In genomic region chr20:8144282-8145245, GRCh38 we compare ENCODE assay signal across 11 cellular contexts. TPM values are rescaled to one million over a fixed set of nuclear protein-coding genes. Genes with fewer than 3 reads are reported as not detected.
DNase-seq lines count a peak whose midpoint lies in the region; ATAC-seq, FAIRE-seq and TF ChIP-seq lines count a peak whose summit lies in the region.
"Had no signal": no experiment of that assay in that cellular context is flagged by ENCODE, and none has a peak within 500 bp of the region (broad histone marks: within the 10 kb centered on the region; RNA-seq: fewer than 3 reads in every experiment).

No MANE protein-coding gene starts in this region.

- TF ChIP-seq CTCF in right lobe of liver (IDR thresholded peaks at IDR 0.05): no peak

- no peak for FAIRE-seq in H54 (lab: Jason Lieb, UNC)

- TF ChIP-seq POLR2A in right lobe of liver (IDR thresholded peaks at IDR 0.05) (no peak), H54 (IDR thresholded peaks at IDR 0.05; ENCODE audit: low read depth, low read length) (no peak)

- H3K27ac ChIP-seq in right lobe of liver: peak overlapping the region; percentile 11 to 56 (median 19)
- H3K27ac ChIP-seq: RWPE1 had no signal

- 25% methylated on average over 13 of the region's 13 CpGs for WGBS in right lobe of liver (ENCODE audit: insufficient coverage, low coverage, low lambda C conversion rate, missing lambda C conversion rate)

- ATAC-seq in right lobe of liver (peak; percentile 87 to 96 (median 90)), HG03280 (IDR thresholded peaks at IDR 0.05; ENCODE audit: unreplicated experiment) (no peak)

- no peaks in the 10 kb centered on the region for H3K27me3 ChIP-seq in right lobe of liver

- in situ Hi-C loops in KBM-7 (cut with MboI; ENCODE audit: low pct_unique_long_range_greater_than_20kb, low sequenced_read_pairs): no loop called here

- H3K4me1 ChIP-seq in right lobe of liver: peaks cover 0 to 19% (median 4%) of the 10 kb centered on the region in 4 donors

- no peaks in the 10 kb centered on the region for H3K36me3 ChIP-seq in right lobe of liver

- H3K4me3 ChIP-seq in right lobe of liver: no peak overlapping the region

- no peaks in the 10 kb centered on the region for H3K9me3 ChIP-seq in right lobe of liver

- DNase-seq in CMK (ENCODE audit: low read depth): peak; percentile 22
- DNase-seq in KBM-7: peak; percentile 7
- peak; percentile 38 for DNase-seq in brain pericyte (ENCODE audit: low read depth, low spot score)
- peak in 2 of 3 donors; percentile 30 to 53 for DNase-seq in right lobe of liver
- DNase-seq in H54 (ENCODE audit: insufficient read length, low spot score): no peak
- DNase-seq in NCI-H146 treated with DMSO at 0.1 percent for 48 hours (lab: John Stamatoyannopoulos, UW; ENCODE audit: unreplicated experiment): no peak
- no peak for DNase-seq in activated CD8-positive, alpha-beta memory T cell treated with anti-CD3 and anti-CD28 coated beads for 24 hours
- DNase-seq: activated T-cell treated with anti-CD3 and anti-CD28 coated beads, Interleukin-2, amount 50 U/mL, for 48 hours; glutamatergic neuron had no signal

- intact Hi-C loops in right lobe of liver (cut with DNase I): no loop called here

RNA-seq across cellular contexts. Expression of gene PLCB1, which starts 12.5 kb away (rescaled TPM):
- total RNA-seq in right lobe of liver: 1 to 10 TPM; 5.0 to 9.9 (median 5.7) TPM

Comparison
In these comparisons a context has a peak if more than half of its experiments do, and no peak if none do; other contexts are left out.
1. DNase-seq: peak in CMK (single experiment), KBM-7 (single experiment), brain pericyte (single experiment) and right lobe of liver (2 of 3); none in H54 (single experiment), NCI-H146 treated with DMSO at 0.1 percent for 48 hours (single experiment) and activated CD8-positive, alpha-beta memory T cell treated with anti-CD3 and anti-CD28 coated beads for 24 hours (single experiment).